8 cellular contexts compared by ENCODE assay signal in genomic region chr22:41746563-41747400, GRCh38. TPM values are rescaled to one million over a fixed set of nuclear protein-coding genes. Genes with fewer than 3 reads are reported as not detected.
DNase-seq lines count a peak whose midpoint lies in the region; ATAC-seq and TF ChIP-seq lines count a peak whose summit lies in the region.

No MANE protein-coding gene starts in this region.

- H3K36me3 ChIP-seq in effector memory CD4-positive, alpha-beta T cell (ENCODE audit: control insufficient read depth, insufficient read depth, low read length) = no peaks in the 10 kb centered on the region

- DNase-seq in AG04449 (ENCODE audit: low read depth, low spot score) (peak; percentile 42), NCI-H460 (ENCODE audit: extremely low read depth, low read depth) (peak; percentile 69), memory B cell (ENCODE audit: low spot score in 2 of 2) (peak; percentile 20 to 30)
- peak; percentile 55 to 69 for DNase-seq in activated CD4-positive, alpha-beta T cell treated with anti-CD3 and anti-CD28 coated beads, Interleukin-2, amount 50 U/mL, for 48 hours
- peak; percentile 13 to 31 (median 18) for DNase-seq in effector memory CD4-positive, alpha-beta T cell
- peak; percentile 27 for DNase-seq in stimulated activated CD8-positive, alpha-beta memory T cell treated with anti-CD3 and anti-CD28 coated beads, Interleukin-15, amount 100 ng/mL, for 1 hour (ENCODE audit: low read depth)

- no peak overlapping the region for H3K27ac ChIP-seq in effector memory CD4-positive, alpha-beta T cell (ENCODE audit: insufficient read depth, low read length, poor library complexity, severe bottlenecking)

- peak; percentile 83 for ATAC-seq in GM18511 (IDR thresholded peaks at IDR 0.05; ENCODE audit: unreplicated experiment)
- peak; percentile 63 for ATAC-seq in HG03196 (IDR thresholded peaks at IDR 0.05; ENCODE audit: unreplicated experiment)
- ATAC-seq in memory B cell (ENCODE audit: low read depth) = peak; percentile 99

- CTCF ChIA-PET in AG04449 (lab: Yijun Ruan, JAX) = interaction anchor here (0.6 to 13.1 kb wide), 52 partner anchors 9 to 698 kb away, joined by 3 to 251 read pairs (median 5); partner anchors contain the start of genes CCDC134, CENPM and MEI1

- H3K27me3 ChIP-seq in effector memory CD4-positive, alpha-beta T cell (replicated peaks; ENCODE audit: control insufficient read depth, insufficient read depth, low read length, poor library complexity, severe bottlenecking) = no peaks in the 10 kb centered on the region

- H3K36me3 Mint-ChIP-seq in memory B cell = no peaks in the 10 kb centered on the region

- no peak overlapping the region for H3K4me3 ChIP-seq in AG04449 (ENCODE audit: low read depth, low read length)
- H3K4me3 ChIP-seq in effector memory CD4-positive, alpha-beta T cell (ENCODE audit: insufficient read depth, low read depth, low read length, poor library complexity, severe bottlenecking) = no peak overlapping the region

- H3K4me3 Mint-ChIP-seq in memory B cell = peak overlapping the region; percentile 1

- no peaks in the 10 kb centered on the region for H3K27me3 Mint-ChIP-seq in memory B cell

- H3K9me3 ChIP-seq in effector memory CD4-positive, alpha-beta T cell (ENCODE audit: control insufficient read depth, low read length) = no peaks in the 10 kb centered on the region

- TF ChIP-seq CTCF in AG04449 (IDR thresholded peaks at IDR 0.05; ENCODE audit: insufficient read depth, low read length, missing control alignments) = peak; percentile 91

- H3K4me1 ChIP-seq in effector memory CD4-positive, alpha-beta T cell (ENCODE audit: control insufficient read depth, insufficient read depth, low read length, poor library complexity, severe bottlenecking) = no peaks in the 10 kb centered on the region

- no peaks in the 10 kb centered on the region for H3K9me3 Mint-ChIP-seq in memory B cell

- POLR2A ChIA-PET in AG04449 (lab: Yijun Ruan, JAX) = interaction anchor here (0.6 kb wide), 1 partner anchor 54 kb away, joined by 3 read pairs; no protein-coding TSS in a partner anchor

- H3K27ac Mint-ChIP-seq in memory B cell = peak overlapping the region; percentile 71

- H3K4me1 Mint-ChIP-seq in memory B cell = peaks cover 33% of the 10 kb centered on the region

RNA-seq across cellular contexts. Expression of gene MEI1, which starts 47.5 kb away (rescaled TPM):
- total RNA-seq in NCI-H460 (2014; rRNA removed; shearing (Covaris generic)) = 0.43 and 0.50 TPM in 2 replicates
- not detected in 2 replicates for polyA plus RNA-seq in NCI-H460 (2014; cell fraction: nucleus; rRNA removed)

RNA-seq across cellular contexts. Expression of gene CCDC134, which starts 53.7 kb away (rescaled TPM):
- 5.5 and 5.9 TPM in 2 replicates for total RNA-seq in NCI-H460 (2014; rRNA removed; shearing (Covaris generic))
- 8.2 and 10.9 TPM in 2 replicates for polyA plus RNA-seq in NCI-H460 (2014; cell fraction: nucleus; rRNA removed)

RNA-seq across cellular contexts. Expression of gene SNU13, which starts 58.1 kb away (rescaled TPM):
- 105 and 113 TPM in 2 replicates for total RNA-seq in NCI-H460 (2014; rRNA removed; shearing (Covaris generic))
- polyA plus RNA-seq in NCI-H460 (2014; cell fraction: nucleus; rRNA removed) = 80.7 and 99.2 TPM in 2 replicates

Comparison
In these comparisons a context has a peak if more than half of its experiments do, and no peak if none do; other contexts are left out.
1. DNase-seq: peak in every context shown above with its lines; median percentile 69 in NCI-H460; 62 in activated CD4-positive, alpha-beta T cell treated with anti-CD3 and anti-CD28 coated beads, Interleukin-2, amount 50 U/mL, for 48 hours; 42 in AG04449; 27 in stimulated activated CD8-positive, alpha-beta memory T cell treated with anti-CD3 and anti-CD28 coated beads, Interleukin-15, amount 100 ng/mL, for 1 hour; 25 in memory B cell; 18 in effector memory CD4-positive, alpha-beta T cell.